16 cellular contexts compared by ENCODE assay signal in genomic region chr17:17446666-17447155, GRCh38. TPM values are rescaled to one million over a fixed set of nuclear protein-coding genes. Genes with fewer than 3 reads are reported as not detected.
DNase-seq lines count a peak whose midpoint lies in the region; ATAC-seq, FAIRE-seq and TF ChIP-seq lines count a peak whose summit lies in the region.
"Had no signal": no experiment of that assay in that cellular context is flagged by ENCODE, and none has a peak within 500 bp of the region (broad histone marks: within the 10 kb centered on the region; RNA-seq: fewer than 3 reads in every experiment).

No MANE protein-coding gene starts in this region.

- H3K4me1 Mint-ChIP-seq in MCF 10A (ENCODE audit: insufficient read depth, unreplicated experiment), result peaks cover 8% of the 10 kb centered on the region
- H3K4me1 Mint-ChIP-seq in endodermal cell, result peaks cover 27% of the 10 kb centered on the region
- H3K4me1 Mint-ChIP-seq: activated T-helper 17 cell treated with anti-CD3 and anti-CD28 coated beads, Interleukin-2, amount 50 U/mL, for 72 hours had no signal

- H3K9ac ChIP-seq in endodermal cell (ENCODE audit: extremely low read depth, low read length, poor library complexity, severe bottlenecking), result no peak overlapping the region

- CTCF ChIA-PET in MCF 10A (lab: Yijun Ruan, JAX), result no interaction called here

- H3K27me3 Mint-ChIP-seq in MCF 10A (ENCODE audit: insufficient read depth, unreplicated experiment), result peaks cover 11% of the 10 kb centered on the region
- peaks cover 2% of the 10 kb centered on the region for H3K27me3 Mint-ChIP-seq in endodermal cell (ENCODE audit: insufficient read depth)

- POLR2A ChIA-PET in MCF 10A (lab: Yijun Ruan, JAX), result no interaction called here

- DNase-seq in breast epithelium (ENCODE audit: low spot score in 2 of 2) (no peak), MCF 10A (ENCODE audit: unreplicated experiment) (no peak), endodermal cell (peak; percentile 61), pancreas (no peak), foreskin melanocyte (no peak)
- DNase-seq in stimulated activated CD4-positive, alpha-beta T cell treated with anti-CD3 and anti-CD28 coated beads, Interleukin-4, amount 100 ng/mL, for 24 hours, result no peak
- no peak for DNase-seq in activated CD8-positive, alpha-beta memory T cell treated with anti-CD3 and anti-CD28 coated beads for 24 hours
- DNase-seq: activated CD4-positive, alpha-beta T cell treated with anti-CD3 and anti-CD28 coated beads, Interleukin-2, amount 50 U/mL, for 4 hours; anterior cingulate cortex; NCI-H1105 treated with DMSO at 0.1 percent for 48 hours; RPMI8226; stimulated activated naive CD8-positive, alpha-beta T cell treated with anti-CD3 and anti-CD28 coated beads, Interleukin-15, Interleukin-2, amounts not matched to agents 100 U/mL and 50 U/mL, for 24 hours had no signal

- H3K4me1 ChIP-seq in breast epithelium, result no peaks in the 10 kb centered on the region
- peaks cover 5% of the 10 kb centered on the region for H3K4me1 ChIP-seq in endodermal cell (ENCODE audit: control insufficient read depth, insufficient read depth, low read length)
- H3K4me1 ChIP-seq in pancreas, result no peaks in the 10 kb centered on the region

- H3K36me3 ChIP-seq in breast epithelium (no peaks in the 10 kb centered on the region), endodermal cell (ENCODE audit: control insufficient read depth, insufficient read depth, low read length) (no peaks in the 10 kb centered on the region), pancreas (no peaks in the 10 kb centered on the region)

- H3K9me3 ChIP-seq in breast epithelium, result no peaks in the 10 kb centered on the region
- H3K9me3 ChIP-seq in endodermal cell (ENCODE audit: control insufficient read depth, low read length), result peaks cover 8% of the 10 kb centered on the region
- no peaks in the 10 kb centered on the region for H3K9me3 ChIP-seq in pancreas

- H3K36me3 Mint-ChIP-seq in MCF 10A (ENCODE audit: insufficient read depth, unreplicated experiment) (no peaks in the 10 kb centered on the region), endodermal cell (ENCODE audit: low read depth) (no peaks in the 10 kb centered on the region)

- intact Hi-C loops in breast epithelium (cut with DNase I; ENCODE audit: low total_unique reads) (no loop called here), MCF 10A (cut with micrococcal nuclease) (no loop called here), pancreas (cut with DNase I) (no loop called here)

- ATAC-seq in pancreas (peak in 3 of 4 donors; percentile 6 to 27 (median 6)), GM19463 (IDR thresholded peaks at IDR 0.05; ENCODE audit: unreplicated experiment) (no peak)
- ATAC-seq: activated T-helper 17 cell treated with anti-CD3 and anti-CD28 coated beads, Interleukin-2, amount 50 U/mL, for 72 hours; stimulated activated naive CD8-positive, alpha-beta T cell treated with anti-CD3 and anti-CD28 coated beads, Interleukin-15, Interleukin-2, amounts not matched to agents 100 U/mL and 50 U/mL, for 24 hours had no signal

- H3K9me3 Mint-ChIP-seq in MCF 10A (ENCODE audit: unreplicated experiment), result no peaks in the 10 kb centered on the region
- peaks cover 16% of the 10 kb centered on the region for H3K9me3 Mint-ChIP-seq in endodermal cell
- H3K9me3 Mint-ChIP-seq: activated T-helper 17 cell treated with anti-CD3 and anti-CD28 coated beads, Interleukin-2, amount 50 U/mL, for 72 hours had no signal

- H3K4me3 Mint-ChIP-seq in MCF 10A (ENCODE audit: unreplicated experiment), result no peak overlapping the region
- H3K4me3 Mint-ChIP-seq in endodermal cell, result peak overlapping the region; percentile 20
- H3K4me3 Mint-ChIP-seq: activated T-helper 17 cell treated with anti-CD3 and anti-CD28 coated beads, Interleukin-2, amount 50 U/mL, for 72 hours; IgD-negative memory B cell had no signal

- H3K27me3 ChIP-seq in breast epithelium (no peaks in the 10 kb centered on the region), endodermal cell (ENCODE audit: control insufficient read depth, insufficient read depth, low read length, poor library complexity, severe bottlenecking) (no peaks in the 10 kb centered on the region), pancreas (no peaks in the 10 kb centered on the region)

- peak overlapping the region; percentile 77 for H3K27ac ChIP-seq in breast epithelium
- no peak overlapping the region for H3K27ac ChIP-seq in endodermal cell (ENCODE audit: low read depth, low read length)
- H3K27ac ChIP-seq in pancreas, result peak overlapping the region in 3 of 4 donors; percentile 41 to 80 (median 53)
- H3K27ac ChIP-seq: dorsolateral prefrontal cortex had no signal

- BruUV-seq in MCF 10A (replicated peaks; lab: Mats Ljungman, UMichigan), result no TSS peak

- H3K4me3 ChIP-seq in breast epithelium (no peak overlapping the region), endodermal cell (ENCODE audit: low read length) (no peak overlapping the region), pancreas (no peak overlapping the region)
- H3K4me3 ChIP-seq: dorsolateral prefrontal cortex had no signal

- WGBS in endodermal cell (ENCODE audit: insufficient coverage in 1 of 2, insufficient read length in 1 of 2), 2 experiments, result 93 to 96% methylated on average over 4 of the region's 4 CpGs
- WGBS in pancreas, 2 donors, result 85 to 87% methylated on average over 4 of the region's 4 CpGs

- H3K27ac Mint-ChIP-seq in MCF 10A (ENCODE audit: low read depth, unreplicated experiment), result no peak overlapping the region
- H3K27ac Mint-ChIP-seq in endodermal cell, result peak overlapping the region; percentile 37
- H3K27ac Mint-ChIP-seq: activated T-helper 17 cell treated with anti-CD3 and anti-CD28 coated beads, Interleukin-2, amount 50 U/mL, for 72 hours; IgD-negative memory B cell had no signal

- FAIRE-seq in pancreas (lab: Jason Lieb, UNC), result no peak

- TF ChIP-seq POLR2A in breast epithelium (IDR thresholded peaks at IDR 0.05), result no peak

- TF ChIP-seq CTCF in breast epithelium (IDR thresholded peaks at IDR 0.05) (no peak), MCF 10A (IDR thresholded peaks at IDR 0.05; ENCODE audit: unreplicated experiment) (no peak), endodermal cell (conservative IDR thresholded peaks at IDR 0.05) (no peak), pancreas (IDR thresholded peaks at IDR 0.05) (no peak)

RNA-seq across cellular contexts. Expression of gene MED9, which starts 30.1 kb away (rescaled TPM):
- 10 to 100 TPM; 13.4 to 22.5 (median 20.0) TPM for total RNA-seq in breast epithelium
- 8.1 and 10.5 TPM in 2 replicates for total RNA-seq in MCF 10A (2022)
- total RNA-seq in endodermal cell, result 10 to 100 TPM; 18.4 to 20.5 TPM
- polyA plus RNA-seq in endodermal cell (2013, experiment 1 of 2), result 17.3 TPM
- 18.8 TPM for polyA plus RNA-seq in endodermal cell (2013, experiment 2 of 2)
- 1 to 10 TPM; 4.6 to 8.4 (median 6.3) TPM for total RNA-seq in pancreas
- polyA plus RNA-seq in pancreas, result 10 to 100 TPM in 1 of 2 donors, 1 to 10 TPM in 1; 7.8 to 12.2 TPM

RNA-seq across cellular contexts. Expression of gene RASD1, which starts 49.5 kb away (rescaled TPM):
- total RNA-seq in breast epithelium (100 to 1,000 TPM in 1 of 3 donors, 10 to 100 TPM in 2; 64.0 to 140 (median 75.0) TPM), MCF 10A (2022) (0.21 TPM in 1 of 2 replicates, not detected in the other), endodermal cell (1 to 10 TPM; 1.9 to 2.5 TPM), pancreas (10 to 100 TPM in 3 of 6 donors, 1 to 10 TPM in 3; 4.9 to 30.7 (median 10.6) TPM)
- 3.0 TPM for polyA plus RNA-seq in endodermal cell (2013, experiment 1 of 2)
- 2.8 TPM for polyA plus RNA-seq in endodermal cell (2013, experiment 2 of 2)
- polyA plus RNA-seq in pancreas, result 100 to 1,000 TPM in 1 of 2 donors, 10 to 100 TPM in 1; 40.6 to 129 TPM
